In the genomic region with DNA sequence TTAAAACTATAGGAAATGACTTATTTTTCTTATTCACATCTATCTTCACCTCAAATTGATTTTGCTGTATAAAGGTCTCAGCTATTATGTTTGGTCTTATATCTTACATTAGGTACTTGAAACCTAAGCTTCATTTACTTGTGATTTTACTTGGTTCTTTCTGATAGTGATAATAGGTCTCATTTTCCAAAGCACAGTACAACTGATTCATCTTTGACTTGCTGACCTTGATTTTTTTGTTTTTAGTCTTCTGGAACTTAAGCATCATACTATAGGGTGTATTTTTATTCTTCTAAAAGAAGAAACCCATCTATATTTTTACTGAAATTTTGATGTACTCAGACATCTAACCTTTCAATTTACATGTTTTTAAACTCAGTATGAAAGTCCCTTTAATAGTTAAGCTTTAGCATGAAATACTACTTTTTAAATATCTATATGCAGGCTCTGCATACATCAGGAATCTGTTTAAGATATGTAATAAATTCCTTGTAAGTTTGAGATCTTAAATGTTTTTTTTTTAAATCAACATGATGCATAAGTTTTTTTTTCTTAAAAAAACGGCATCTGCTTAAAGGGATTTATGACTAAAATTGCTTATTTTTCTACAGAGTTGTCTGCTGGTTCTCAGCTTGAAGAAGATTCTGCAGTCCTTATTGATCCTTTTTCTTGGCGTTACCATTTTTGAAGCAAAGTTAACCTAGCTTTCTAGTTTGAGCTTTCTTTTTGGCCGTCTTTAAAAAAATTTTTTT, we compare ENCODE assay signal across 16 cellular contexts. TPM values are rescaled to one million over a fixed set of nuclear protein-coding genes. Genes with fewer than 3 reads are reported as not detected.
DNase-seq lines count a peak whose midpoint lies in the region; ATAC-seq and TF ChIP-seq lines count a peak whose summit lies in the region.
"Had no signal": no experiment of that assay in that cellular context is flagged by ENCODE, and none has a peak within 500 bp of the region (broad histone marks: within the 10 kb centered on the region; RNA-seq: fewer than 3 reads in every experiment).

No MANE protein-coding gene starts in this region.

- H3K36me3 ChIP-seq in DND-41 (ENCODE audit: insufficient read depth, low read length): peaks cover 29% of the 10 kb centered on the region; the same call in 1 of the 2 replicates
- H3K36me3 ChIP-seq: tibial nerve had no signal

- peaks cover 100% of the 10 kb centered on the region for H3K79me2 ChIP-seq in DND-41 (ENCODE audit: insufficient read depth, low read length)

- H3K27me3 ChIP-seq in DND-41 (ENCODE audit: insufficient read depth, low read length, poor library complexity): no peaks in the 10 kb centered on the region
- H3K27me3 ChIP-seq: heart left ventricle, tibial nerve had no signal

- peaks cover 29% of the 10 kb centered on the region for H3K36me3 Mint-ChIP-seq in activated CD4-positive, alpha-beta T cell treated with anti-CD3 and anti-CD28 coated beads for 36 hours (ENCODE audit: low read depth)
- peaks cover 25% of the 10 kb centered on the region for H3K36me3 Mint-ChIP-seq in activated CD4-positive, alpha-beta memory T cell treated with anti-CD3 and anti-CD28 coated beads, Interleukin-2, amount 10 ng/mL, durations not matched to agents 7 days and 5 days (ENCODE audit: low read depth)
- peaks cover 13% of the 10 kb centered on the region for H3K36me3 Mint-ChIP-seq in memory B cell

- ATAC-seq in activated CD4-positive, alpha-beta T cell treated with anti-CD3 and anti-CD28 coated beads for 36 hours: peak; percentile 58
- no peak for ATAC-seq in DND-41 (ENCODE audit: insufficient read depth, low read depth)
- ATAC-seq in memory B cell (ENCODE audit: low read depth): no peak
- ATAC-seq: HCT116, sciatic nerve had no signal

- no peak for DNase-seq in activated CD4-positive, alpha-beta T cell treated with anti-CD3 and anti-CD28 coated beads for 36 hours
- DNase-seq in activated CD4-positive, alpha-beta T cell treated with anti-CD3 and anti-CD28 coated beads for 48 hours: no peak
- DNase-seq in DND-41 (no peak), memory B cell (ENCODE audit: low spot score in 2 of 2) (no peak), MV-4-11 (lab: John Stamatoyannopoulos, UW) (no peak)
- DNase-seq in activated CD4-positive, alpha-beta memory T cell treated with anti-CD3 and anti-CD28 coated beads, Interleukin-2, amount 10 ng/mL, durations not matched to agents 7 days and 5 days: no peak
- DNase-seq in effector CD4-positive, alpha-beta T cell: no peak
- no peak for DNase-seq in stimulated activated naive CD4-positive, alpha-beta T cell (lab: John Stamatoyannopoulos, UW)
- DNase-seq: activated CD4-positive, CD25-positive, alpha-beta regulatory T cell treated with anti-CD3 and anti-CD28 coated beads, Interleukin-2, amount 50 U/mL, for 72 hours; heart left ventricle; midbrain; NCI-H2081; NCI-H526 treated with DMSO at 0.1 percent for 48 hours had no signal

- H3K4me1 Mint-ChIP-seq in activated CD4-positive, alpha-beta T cell treated with anti-CD3 and anti-CD28 coated beads for 36 hours: peaks cover 91% of the 10 kb centered on the region
- H3K4me1 Mint-ChIP-seq in activated CD4-positive, alpha-beta memory T cell treated with anti-CD3 and anti-CD28 coated beads, Interleukin-2, amount 10 ng/mL, durations not matched to agents 7 days and 5 days: peaks cover 87% of the 10 kb centered on the region
- peaks cover 58% of the 10 kb centered on the region for H3K4me1 Mint-ChIP-seq in memory B cell

- POLR2A ChIA-PET in activated CD4-positive, alpha-beta T cell treated with anti-CD3 and anti-CD28 coated beads for 36 hours (lab: Charles Lee): interaction anchor here (0.6 to 1.3 kb wide), 4 partner anchors 9 to 172 kb away, joined by 3 to 7 read pairs (median 4); no protein-coding TSS in a partner anchor
- POLR2A ChIA-PET in activated CD4-positive, alpha-beta memory T cell treated with anti-CD3 and anti-CD28 coated beads, Interleukin-2, amount 10 ng/mL, durations not matched to agents 7 days and 5 days (lab: Charles Lee): interaction anchor here (0.9 to 13.1 kb wide), 5 partner anchors 10 to 254 kb away, joined by 3 to 165 read pairs (median 4); partner anchors contain the start of genes MATR3, PAIP2 and UBE2D2

- CTCF ChIA-PET in activated CD4-positive, alpha-beta T cell treated with anti-CD3 and anti-CD28 coated beads for 36 hours (lab: Charles Lee): interaction anchor here (0.6 to 1.6 kb wide), 6 partner anchors 10 to 256 kb away, joined by 3 to 6 read pairs (median 3); partner anchors contain the start of genes PAIP2 and STING1
- CTCF ChIA-PET in activated CD4-positive, alpha-beta memory T cell treated with anti-CD3 and anti-CD28 coated beads, Interleukin-2, amount 10 ng/mL, durations not matched to agents 7 days and 5 days (lab: Charles Lee): interaction anchor here (1.6 kb wide), 1 partner anchor 10 kb away, joined by 8 read pairs; no protein-coding TSS in a partner anchor

- H4K20me1 ChIP-seq in DND-41 (ENCODE audit: insufficient read depth, low read length): peaks cover 98% of the 10 kb centered on the region

- no peak overlapping the region for H3K9ac ChIP-seq in DND-41 (ENCODE audit: low read depth, low read length)

- H3K27ac ChIP-seq in DND-41 (ENCODE audit: low read length): no peak overlapping the region
- H3K27ac ChIP-seq: heart left ventricle, tibial nerve had no signal

- intact Hi-C loops in activated CD4-positive, alpha-beta T cell treated with anti-CD3 and anti-CD28 coated beads for 36 hours (cut with DNase I, micrococcal nuclease): loop anchor here in 1 of 2 experiments (1.0 kb wide), 1 partner anchor 14 kb away; the partner anchor contains the start of gene MATR3

- TF ChIP-seq CTCF in DND-41 (IDR thresholded peaks at IDR 0.05; ENCODE audit: borderline replicate concordance, extremely low read depth, low read length, poor library complexity, severe bottlenecking): no peak

- no peaks in the 10 kb centered on the region for H3K27me3 Mint-ChIP-seq in activated CD4-positive, alpha-beta T cell treated with anti-CD3 and anti-CD28 coated beads for 36 hours
- H3K27me3 Mint-ChIP-seq in activated CD4-positive, alpha-beta memory T cell treated with anti-CD3 and anti-CD28 coated beads, Interleukin-2, amount 10 ng/mL, durations not matched to agents 7 days and 5 days: no peaks in the 10 kb centered on the region
- H3K27me3 Mint-ChIP-seq in memory B cell: no peaks in the 10 kb centered on the region

- no peaks in the 10 kb centered on the region for H3K9me3 Mint-ChIP-seq in activated CD4-positive, alpha-beta T cell treated with anti-CD3 and anti-CD28 coated beads for 36 hours (ENCODE audit: low read depth)
- no peaks in the 10 kb centered on the region for H3K9me3 Mint-ChIP-seq in activated CD4-positive, alpha-beta memory T cell treated with anti-CD3 and anti-CD28 coated beads, Interleukin-2, amount 10 ng/mL, durations not matched to agents 7 days and 5 days
- H3K9me3 Mint-ChIP-seq in memory B cell: no peaks in the 10 kb centered on the region

- H3K4me1 ChIP-seq in DND-41 (ENCODE audit: insufficient read depth, low read length): peaks cover 31% of the 10 kb centered on the region

- peak overlapping the region; percentile 26; the same call in 1 of the 2 replicates for H3K4me2 ChIP-seq in DND-41 (ENCODE audit: insufficient read depth, low read length)

- H3K9me3 ChIP-seq in DND-41 (ENCODE audit: insufficient read depth, low read length, severe bottlenecking): no peaks in the 10 kb centered on the region
- H3K9me3 ChIP-seq: heart left ventricle, tibial nerve had no signal

- peak overlapping the region; percentile 3 for H3K4me3 Mint-ChIP-seq in activated CD4-positive, alpha-beta T cell treated with anti-CD3 and anti-CD28 coated beads for 36 hours
- H3K4me3 Mint-ChIP-seq in activated CD4-positive, alpha-beta memory T cell treated with anti-CD3 and anti-CD28 coated beads, Interleukin-2, amount 10 ng/mL, durations not matched to agents 7 days and 5 days: no peak overlapping the region
- peak overlapping the region; percentile 12 for H3K4me3 Mint-ChIP-seq in memory B cell

- peak overlapping the region; percentile 80 for H3K27ac Mint-ChIP-seq in activated CD4-positive, alpha-beta T cell treated with anti-CD3 and anti-CD28 coated beads for 36 hours
- peak overlapping the region; percentile 53 for H3K27ac Mint-ChIP-seq in activated CD4-positive, alpha-beta memory T cell treated with anti-CD3 and anti-CD28 coated beads, Interleukin-2, amount 10 ng/mL, durations not matched to agents 7 days and 5 days
- H3K27ac Mint-ChIP-seq in memory B cell: peak overlapping the region; percentile 51

- H2AFZ ChIP-seq in DND-41 (ENCODE audit: low read depth, low read length): no peak overlapping the region

- no peak overlapping the region for H3K4me3 ChIP-seq in DND-41 (ENCODE audit: low read depth in 1 of 2, low read length in 2 of 2)
- H3K4me3 ChIP-seq: heart left ventricle, tibial nerve had no signal

RNA-seq across cellular contexts. Expression of gene MATR3, which starts 13.3 kb away (rescaled TPM):
- 100 to 1,000 TPM; 113 to 133 TPM for total RNA-seq in activated CD4-positive, alpha-beta T cell treated with anti-CD3 and anti-CD28 coated beads for 36 hours
- total RNA-seq in activated CD4-positive, alpha-beta memory T cell treated with anti-CD3 and anti-CD28 coated beads, Interleukin-2, amount 10 ng/mL, durations not matched to agents 7 days and 5 days: 100 to 1,000 TPM; 168 to 193 TPM

RNA-seq across cellular contexts. Expression of gene PAIP2, which starts 34.9 kb away (rescaled TPM):
- total RNA-seq in activated CD4-positive, alpha-beta T cell treated with anti-CD3 and anti-CD28 coated beads for 36 hours: 100 to 1,000 TPM; 101 to 126 TPM
- total RNA-seq in activated CD4-positive, alpha-beta memory T cell treated with anti-CD3 and anti-CD28 coated beads, Interleukin-2, amount 10 ng/mL, durations not matched to agents 7 days and 5 days: 100 to 1,000 TPM; 127 to 130 TPM
